ENCODE assay signal across 8 cellular contexts in genomic region chr6:16684896-16685554, GRCh38.
A peak's percentile ranks its signal among the peaks of the same experiment; 100 is the strongest.
DNase-seq lines count a peak whose midpoint lies in the region; ATAC-seq and TF ChIP-seq lines count a peak whose summit lies in the region.

No MANE protein-coding gene starts in this region.

- peak; percentile 78 for ATAC-seq in CD4-positive, alpha-beta T cell (ENCODE audit: poor library complexity)
- peak; percentile 71 for ATAC-seq in activated B cell treated with CpG ODN at 0.5 μM for 24 hours (ENCODE audit: low read depth)

- H3K9me3 Mint-ChIP-seq in CD4-positive, alpha-beta T cell, result no peaks in the 10 kb centered on the region
- H3K9me3 Mint-ChIP-seq in activated B cell treated with CpG ODN at 0.5 μM for 24 hours, result no peaks in the 10 kb centered on the region

- H3K9me3 ChIP-seq in CD4-positive, alpha-beta T cell (ENCODE audit: control insufficient read depth, low read length), result no peaks in the 10 kb centered on the region
- no peaks in the 10 kb centered on the region for H3K9me3 ChIP-seq in HEK293 (ENCODE audit: control insufficient read depth, insufficient read depth, low read depth, low read length)
- no peaks in the 10 kb centered on the region for H3K9me3 ChIP-seq in adrenal gland (replicated peaks in 1 of 3)

- H3K36me3 Mint-ChIP-seq in CD4-positive, alpha-beta T cell (ENCODE audit: low read depth), result peaks cover 38% of the 10 kb centered on the region
- H3K36me3 Mint-ChIP-seq in activated B cell treated with CpG ODN at 0.5 μM for 24 hours (ENCODE audit: low read depth), result peaks cover 1% of the 10 kb centered on the region

- intact Hi-C loops in CD4-positive, alpha-beta T cell (cut with DNase I, micrococcal nuclease), result no loop called here
- intact Hi-C loops in activated B cell treated with CpG ODN at 0.5 μM for 24 hours (cut with micrococcal nuclease), result loop anchor here (1.0 to 2.0 kb wide), 6 partner anchors 15 to 93 kb away; partner anchors contain the start of gene ATXN1
- intact Hi-C loops in adrenal gland (cut with DNase I), result no loop called here

- no peaks in the 10 kb centered on the region for H3K27me3 ChIP-seq in CD4-positive, alpha-beta T cell (ENCODE audit: control insufficient read depth, insufficient read depth, low read length)
- H3K27me3 ChIP-seq in adrenal gland, result no peaks in the 10 kb centered on the region

- H3K36me3 ChIP-seq in HEK293 (ENCODE audit: control insufficient read depth in 2 of 2, insufficient read depth in 1 of 2, low read length in 2 of 2) (no peaks in the 10 kb centered on the region; a peak in 1 of 3 replicates), adrenal gland (replicated peaks in 1 of 2) (no peaks in the 10 kb centered on the region)

- TF ChIP-seq POLR2A in adrenal gland (IDR thresholded peaks at IDR 0.05), result no peak

- peaks cover 57% of the 10 kb centered on the region for H3K4me1 Mint-ChIP-seq in CD4-positive, alpha-beta T cell (ENCODE audit: low read depth)
- H3K4me1 Mint-ChIP-seq in activated B cell treated with CpG ODN at 0.5 μM for 24 hours, result peaks cover 61% of the 10 kb centered on the region

- no peak overlapping the region for H3K4me3 ChIP-seq in HEK293 (ENCODE audit: low read depth, low read length)
- no peak overlapping the region for H3K4me3 ChIP-seq in choroid plexus epithelial cell (ENCODE audit: low read depth, low read length)
- H3K4me3 ChIP-seq in adrenal gland, result no peak overlapping the region

- DNase-seq in CD4-positive, alpha-beta T cell, result peak in 7 of 10 experiments; percentile 11 to 37 (median 24)
- DNase-seq in activated B cell treated with CpG ODN at 0.5 μM for 24 hours (peak; percentile 45), choroid plexus epithelial cell (ENCODE audit: low read depth) (peak; percentile 73), adrenal gland (no peak), NCI-H2171 (lab: John Stamatoyannopoulos, UW) (no peak), UCSD-AML1 (lab: John Stamatoyannopoulos, UW; ENCODE audit: unreplicated experiment) (no peak)
- peak; percentile 66 for DNase-seq in stimulated activated CD8-positive, alpha-beta memory T cell treated with anti-CD3 and anti-CD28 coated beads, Interleukin-12 subunit alpha, Interleukin-12 subunit beta, amount 100 ng/mL, for 4 hours (ENCODE audit: low read depth)

- POLR2A ChIA-PET in CD4-positive, alpha-beta T cell (lab: Charles Lee), result no interaction called here
- POLR2A ChIA-PET in HEK293 (lab: Yijun Ruan, JAX) (no interaction called here), activated B cell treated with CpG ODN at 0.5 μM for 24 hours (lab: Charles Lee) (interaction anchor here (0.7 to 1.0 kb wide), 3 partner anchors 27 to 93 kb away, joined by 3 to 4 read pairs (median 3); partner anchors contain the start of gene ATXN1)

- peaks cover 44% of the 10 kb centered on the region for H3K4me1 ChIP-seq in HEK293 (ENCODE audit: control insufficient read depth, insufficient read depth, low read length)
- peaks cover 13 to 25% of the 10 kb centered on the region in 2 donors for H3K4me1 ChIP-seq in adrenal gland (replicated peaks in 1 of 2)

- H3K4me3 Mint-ChIP-seq in CD4-positive, alpha-beta T cell, result no peak overlapping the region
- peak overlapping the region; percentile 46 for H3K4me3 Mint-ChIP-seq in activated B cell treated with CpG ODN at 0.5 μM for 24 hours

- no peak overlapping the region for H3K27ac ChIP-seq in CD4-positive, alpha-beta T cell (ENCODE audit: low read depth, low read length)
- H3K27ac ChIP-seq in HEK293 (ENCODE audit: extremely low read depth, low read depth, low read length) (no peak overlapping the region), adrenal gland (no peak overlapping the region)

- TF ChIP-seq CTCF in CD4-positive, alpha-beta T cell (IDR thresholded peaks at IDR 0.05), result no peak
- TF ChIP-seq CTCF in HEK293 (tag by site-specific recombination; IDR thresholded peaks at IDR 0.05), result no peak
- no peak for TF ChIP-seq CTCF in activated B cell treated with CpG ODN at 0.5 μM for 24 hours (IDR thresholded peaks at IDR 0.05)
- no peak for TF ChIP-seq CTCF in choroid plexus epithelial cell (conservative IDR thresholded peaks at IDR 0.05; ENCODE audit: low read depth, low read length)
- TF ChIP-seq CTCF in adrenal gland (IDR thresholded peaks at IDR 0.05), result no peak

- H3K27me3 Mint-ChIP-seq in CD4-positive, alpha-beta T cell, result no peaks in the 10 kb centered on the region
- H3K27me3 Mint-ChIP-seq in activated B cell treated with CpG ODN at 0.5 μM for 24 hours, result no peaks in the 10 kb centered on the region

- H3K27ac Mint-ChIP-seq in CD4-positive, alpha-beta T cell, result peak overlapping the region; percentile 11
- peak overlapping the region; percentile 90 for H3K27ac Mint-ChIP-seq in activated B cell treated with CpG ODN at 0.5 μM for 24 hours

- WGBS in adrenal gland, 4 donors, result 90 to 97% (median 91%) methylated on average over 7 of the region's 7 CpGs

- CTCF ChIA-PET in CD4-positive, alpha-beta T cell (lab: Charles Lee), result no interaction called here
- CTCF ChIA-PET in HEK293 (lab: Yijun Ruan, JAX), result no interaction called here
- CTCF ChIA-PET in activated B cell treated with CpG ODN at 0.5 μM for 24 hours (lab: Charles Lee), result interaction anchor here (3.4 kb wide), 1 partner anchor 77 kb away, joined by 12 read pairs; the partner anchor contains the start of gene ATXN1

TF ChIP-seq in HEK293, 187 proteins besides CTCF, POLR2A, EP300 and RAD21:
- TF ChIP-seq, protein P1, sequence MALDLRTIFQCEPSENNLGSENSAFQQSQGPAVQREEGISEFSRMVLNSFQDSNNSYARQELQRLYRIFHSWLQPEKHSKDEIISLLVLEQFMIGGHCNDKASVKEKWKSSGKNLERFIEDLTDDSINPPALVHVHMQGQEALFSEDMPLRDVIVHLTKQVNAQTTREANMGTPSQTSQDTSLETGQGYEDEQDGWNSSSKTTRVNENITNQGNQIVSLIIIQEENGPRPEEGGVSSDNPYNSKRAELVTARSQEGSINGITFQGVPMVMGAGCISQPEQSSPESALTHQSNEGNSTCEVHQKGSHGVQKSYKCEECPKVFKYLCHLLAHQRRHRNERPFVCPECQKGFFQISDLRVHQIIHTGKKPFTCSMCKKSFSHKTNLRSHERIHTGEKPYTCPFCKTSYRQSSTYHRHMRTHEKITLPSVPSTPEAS (tag by site-specific recombination; IDR thresholded peaks at IDR 0.05), result peak; percentile 75
- TF ChIP-seq ZFHX2 (tag by site-specific recombination; conservative IDR thresholded peaks at IDR 0.05) (peak; percentile 80), ZNF24 (tag by site-specific recombination; IDR thresholded peaks at IDR 0.05) (peak; percentile 63; the same call in 1 of the 2 replicates), EGR2 (tag by site-specific recombination; IDR thresholded peaks at IDR 0.05; ENCODE audit: low read depth) (peak; percentile 69), MZF1 (tag by site-specific recombination; IDR thresholded peaks at IDR 0.05; ENCODE audit: borderline replicate concordance) (no peak), ZSCAN30 (tag by site-specific recombination; IDR thresholded peaks at IDR 0.05) (no peak), ZNF157 (tag by site-specific recombination; IDR thresholded peaks at IDR 0.05) (no peak), ZNF707 (tag by site-specific recombination; IDR thresholded peaks at IDR 0.05) (no peak)

Comparison
In these comparisons a context has a peak if more than half of its experiments do, and no peak if none do; other contexts are left out.
1. DNase-seq: peak in CD4-positive, alpha-beta T cell (7 of 10), activated B cell treated with CpG ODN at 0.5 μM for 24 hours (single experiment), choroid plexus epithelial cell (single experiment) and stimulated activated CD8-positive, alpha-beta memory T cell treated with anti-CD3 and anti-CD28 coated beads, Interleukin-12 subunit alpha, Interleukin-12 subunit beta, amount 100 ng/mL, for 4 hours (single experiment); none in adrenal gland (0 of 7), NCI-H2171 (single experiment) and UCSD-AML1 (single experiment).